ENCODE assay signal across 17 cellular contexts in the genomic region with DNA sequence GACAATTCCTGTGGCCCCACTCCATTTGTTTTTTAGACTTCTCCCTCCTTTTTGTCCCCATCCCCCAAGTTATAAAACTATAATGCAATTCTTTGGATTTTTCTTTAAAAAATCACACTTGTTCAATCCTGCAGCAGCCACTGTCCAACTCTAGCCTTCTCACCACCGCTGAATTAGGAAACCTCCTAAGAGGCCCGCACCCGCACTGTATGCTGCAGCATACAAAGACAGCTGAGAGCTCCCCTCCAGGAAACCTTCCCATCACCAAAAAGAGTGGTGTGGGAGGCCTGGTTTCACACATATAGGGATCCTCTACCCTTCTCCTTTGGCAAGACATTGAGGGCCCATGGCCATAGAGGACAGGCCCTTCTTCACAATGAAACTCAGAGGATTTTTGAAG. TPM values are rescaled to one million over a fixed set of nuclear protein-coding genes. Genes with fewer than 3 reads are reported as not detected.
A peak's percentile ranks its signal among the peaks of the same experiment; 100 is the strongest.
DNase-seq lines count a peak whose midpoint lies in the region; ATAC-seq, FAIRE-seq and TF ChIP-seq lines count a peak whose summit lies in the region.
"Had no signal": no experiment of that assay in that cellular context is flagged by ENCODE, and none has a peak within 500 bp of the region (broad histone marks: within the 10 kb centered on the region; RNA-seq: fewer than 3 reads in every experiment).

No MANE protein-coding gene starts in this region.

- TF ChIP-seq CTCF in MCF 10A (IDR thresholded peaks at IDR 0.05; ENCODE audit: unreplicated experiment) (no peak), mammary epithelial cell (conservative IDR thresholded peaks at IDR 0.05 in 1 of 2, IDR thresholded peaks at IDR 0.05 in 1 of 2; ENCODE audit: extremely low read depth in 1 of 2, insufficient read depth in 1 of 2, low read depth in 1 of 2, low read length in 2 of 2) (no peak), K562 (IDR thresholded peaks at IDR 0.05 in 2 of 3, conservative IDR thresholded peaks at IDR 0.05 in 1 of 3; ENCODE audit: insufficient read depth in 2 of 3, low read depth in 1 of 3, low read length in 3 of 3) (no peak), suprapubic skin (IDR thresholded peaks at IDR 0.05) (no peak)

- H3K4me1 ChIP-seq in mammary epithelial cell (ENCODE audit: insufficient read depth, low read length) (peaks cover 36% of the 10 kb centered on the region), K562 (replicated peaks in 1 of 2; ENCODE audit: control insufficient read depth in 2 of 2, insufficient read depth in 2 of 2, low read length in 2 of 2) (peaks cover 42 to 61% of the 10 kb centered on the region in 2 experiments; a peak in 4 of 5 replicates), suprapubic skin (peaks cover 61% of the 10 kb centered on the region)

- H3K27ac ChIP-seq in mammary epithelial cell (ENCODE audit: insufficient read depth, low read depth, low read length): no peak overlapping the region
- H3K27ac ChIP-seq in K562 (ENCODE audit: extremely low read depth, low read depth, low read length): peak overlapping the region; percentile 79
- no peak overlapping the region for H3K27ac ChIP-seq in suprapubic skin

- TF ChIP-seq POLR2A in K562 (conservative IDR thresholded peaks at IDR 0.05) (no peak), suprapubic skin (IDR thresholded peaks at IDR 0.05) (no peak)

- intact Hi-C loops in MCF 10A (cut with micrococcal nuclease) (no loop called here), mammary epithelial cell (cut with micrococcal nuclease) (no loop called here), K562 (cut with micrococcal nuclease) (loop anchor here (5.0 kb wide), 1 partner anchor 68 kb away; no protein-coding TSS in a partner anchor)

- H3K9me1 ChIP-seq in K562 (ENCODE audit: control insufficient read depth, insufficient read depth, low read length): no peaks in the 10 kb centered on the region

- H4K20me1 ChIP-seq in mammary epithelial cell (ENCODE audit: insufficient read depth, low read length) (no peaks in the 10 kb centered on the region), K562 (replicated peaks; ENCODE audit: control insufficient read depth, insufficient read depth, low read length) (no peaks in the 10 kb centered on the region)

- H3K4me2 ChIP-seq in mammary epithelial cell (ENCODE audit: insufficient read depth, low read depth, low read length) (no peak overlapping the region), K562 (ENCODE audit: insufficient read depth, low read length) (peak overlapping the region; percentile 95)

- H3K9me3 ChIP-seq in mammary epithelial cell (replicated peaks; ENCODE audit: insufficient read depth, low read length) (no peaks in the 10 kb centered on the region), K562 (replicated peaks; ENCODE audit: control insufficient read depth, insufficient read depth, low read depth, low read length) (no peaks in the 10 kb centered on the region), suprapubic skin (no peaks in the 10 kb centered on the region)
- H3K9me3 ChIP-seq: BE2C had no signal

- H3K79me2 ChIP-seq in mammary epithelial cell (ENCODE audit: insufficient read depth, low read length) (peaks cover 20% of the 10 kb centered on the region), K562 (ENCODE audit: control insufficient read depth, insufficient read depth, low read length) (peaks cover 46% of the 10 kb centered on the region)

- H3K27ac Mint-ChIP-seq in MCF 10A (ENCODE audit: low read depth, unreplicated experiment) (no peak overlapping the region), memory B cell (peak overlapping the region; percentile 49)
- no peak overlapping the region for H3K27ac Mint-ChIP-seq in stimulated activated naive CD8-positive, alpha-beta T cell treated with anti-CD3 and anti-CD28 coated beads, Interleukin-15, amount 100 ng/mL, for 72 hours

- H3K36me3 Mint-ChIP-seq in MCF 10A (ENCODE audit: insufficient read depth, unreplicated experiment) (peaks cover 52% of the 10 kb centered on the region), memory B cell (peaks cover 20% of the 10 kb centered on the region)

- no TSS peak for BruUV-seq in MCF 10A (replicated peaks; lab: Mats Ljungman, UMichigan)
- no TSS peak for BruUV-seq in mammary epithelial cell (replicated peaks; lab: Mats Ljungman, UMichigan)
- TSS peak; percentile 52 for BruUV-seq in K562 (replicated peaks; lab: Mats Ljungman, UMichigan)

- H3K9me3 Mint-ChIP-seq in MCF 10A (ENCODE audit: unreplicated experiment): no peaks in the 10 kb centered on the region
- H3K9me3 Mint-ChIP-seq in memory B cell: no peaks in the 10 kb centered on the region
- no peaks in the 10 kb centered on the region for H3K9me3 Mint-ChIP-seq in stimulated activated naive CD8-positive, alpha-beta T cell treated with anti-CD3 and anti-CD28 coated beads, Interleukin-15, amount 100 ng/mL, for 72 hours

- peak overlapping the region; percentile 88 for H3K4me3 Mint-ChIP-seq in MCF 10A (ENCODE audit: unreplicated experiment)
- peak overlapping the region; percentile 66 for H3K4me3 Mint-ChIP-seq in memory B cell
- peak overlapping the region; percentile 47 to 87 for H3K4me3 Mint-ChIP-seq in stimulated activated naive CD8-positive, alpha-beta T cell treated with anti-CD3 and anti-CD28 coated beads, Interleukin-15, amount 100 ng/mL, for 72 hours

- H3K36me3 ChIP-seq in mammary epithelial cell (ENCODE audit: insufficient read depth, low read length) (peaks cover 11% of the 10 kb centered on the region), K562 (ENCODE audit: control insufficient read depth, insufficient read depth, low read length) (peaks cover 13% of the 10 kb centered on the region; the same call in 2 of the 3 replicates), suprapubic skin (peaks cover 16% of the 10 kb centered on the region)

- CTCF ChIA-PET in MCF 10A (lab: Yijun Ruan, JAX): interaction anchor here (1.0 to 4.5 kb wide), 2 partner anchors 21 to 83 kb away, joined by 4 to 22 read pairs; no protein-coding TSS in a partner anchor
- CTCF ChIA-PET in mammary epithelial cell (lab: Charles Lee; ENCODE audit: low non-redundant PET): no interaction called here
- CTCF ChIA-PET in K562 (lab: Yijun Ruan, JAX; ENCODE audit: low intra/inter-chr PET ratio): no interaction called here

- H3K4me3 ChIP-seq in mammary epithelial cell (replicated peaks in 1 of 3; ENCODE audit: insufficient read depth in 1 of 3, low read depth in 2 of 3, low read length in 3 of 3) (no peak overlapping the region), K562 (peak overlapping the region; percentile 40; the same call in 1 of the 2 replicates), suprapubic skin (no peak overlapping the region)

- POLR2A ChIA-PET in MCF 10A (lab: Yijun Ruan, JAX): interaction anchor here (0.6 to 8.6 kb wide), 3 partner anchors 25 to 327 kb away, joined by 3 to 135 read pairs (median 3); a partner anchor contains a TSS
- POLR2A ChIA-PET in K562 (lab: Yijun Ruan, JAX): interaction anchor here (0.6 to 1.6 kb wide), 8 partner anchors 9 to 105 kb away, joined by 3 to 6 read pairs (median 4); no protein-coding TSS in a partner anchor

- no peak overlapping the region for H3K9ac ChIP-seq in mammary epithelial cell (ENCODE audit: insufficient read depth, low read length)
- H3K9ac ChIP-seq in K562 (ENCODE audit: insufficient read depth in 1 of 2, low read depth in 2 of 2, low read length in 2 of 2): peak overlapping the region; percentile 38 to 87; a peak in 3 of 4 replicates

- WGBS in mammary epithelial cell (ENCODE audit: low coverage, missing lambda C conversion rate): 90% methylated on average over 3 of the region's 3 CpGs
- 38% methylated on average over 3 of the region's 3 CpGs for WGBS in K562 (ENCODE audit: insufficient coverage, low coverage, missing lambda C conversion rate)
- 94% methylated on average over 3 of the region's 3 CpGs for WGBS in suprapubic skin

- dilution Hi-C loops in mammary epithelial cell (cut with HindIII; ENCODE audit: low sequenced_read_pairs): no loop called here

- no peaks in the 10 kb centered on the region for H3K27me3 ChIP-seq in mammary epithelial cell (ENCODE audit: insufficient read depth, low read length)
- H3K27me3 ChIP-seq in K562 (ENCODE audit: control insufficient read depth in 2 of 2, insufficient read depth in 2 of 2, low read length in 2 of 2): no peaks in the 10 kb centered on the region
- peaks cover 40% of the 10 kb centered on the region for H3K27me3 ChIP-seq in suprapubic skin
- H3K27me3 ChIP-seq: BE2C had no signal

- H2AFZ ChIP-seq in mammary epithelial cell (ENCODE audit: low read depth, low read length) (no peak overlapping the region), K562 (ENCODE audit: low read depth, low read length) (no peak overlapping the region)

- TF ChIP-seq EP300 in K562 (IDR thresholded peaks at IDR 0.05; ENCODE audit: low read length): no peak
- TF ChIP-seq EP300 in suprapubic skin (IDR thresholded peaks at IDR 0.05): no peak

- in situ Hi-C loops in mammary epithelial cell (cut with MboI; ENCODE audit: low sequenced_read_pairs in 2 of 2) (no loop called here), K562 (cut with MboI) (no loop called here)

- H3K4me1 Mint-ChIP-seq in MCF 10A (ENCODE audit: insufficient read depth, unreplicated experiment) (peaks cover 28% of the 10 kb centered on the region), memory B cell (peaks cover 27% of the 10 kb centered on the region)
- peaks cover 67% of the 10 kb centered on the region for H3K4me1 Mint-ChIP-seq in stimulated activated naive CD8-positive, alpha-beta T cell treated with anti-CD3 and anti-CD28 coated beads, Interleukin-15, amount 100 ng/mL, for 72 hours

- no peak for DNase-seq in MCF 10A (ENCODE audit: unreplicated experiment)
- no peak for DNase-seq in mammary epithelial cell
- DNase-seq in K562 (ENCODE audit: extremely low read depth in 1 of 4, low spot score in 3 of 4): peak in 1 of 4 experiments; percentile 34
- no peak for DNase-seq in memory B cell (ENCODE audit: low spot score in 2 of 2)
- DNase-seq in stimulated activated naive CD8-positive, alpha-beta T cell treated with anti-CD3 and anti-CD28 coated beads, Interleukin-15, amount 100 ng/mL, for 72 hours: no peak
- DNase-seq in suprapubic skin (ENCODE audit: low spot score in 2 of 2): no peak
- DNase-seq: activated CD4-positive, CD25-positive, alpha-beta regulatory T cell; activated effector memory CD4-positive, alpha-beta T cell treated with anti-CD3 and anti-CD28 coated beads, Interleukin-2, amount 50 U/mL, for 16 hours; BE2C; left colon; NCI-H2081; NCI-H774; occipital lobe; SHP77 treated with DMSO at 0.1 percent for 48 hours had no signal

- FAIRE-seq in K562 (lab: Jason Lieb, UNC): no peak
- FAIRE-seq: G401.6 had no signal

- H3K27me3 Mint-ChIP-seq in MCF 10A (ENCODE audit: insufficient read depth, unreplicated experiment) (no peaks in the 10 kb centered on the region), memory B cell (peaks cover 15% of the 10 kb centered on the region)
- H3K27me3 Mint-ChIP-seq in stimulated activated naive CD8-positive, alpha-beta T cell treated with anti-CD3 and anti-CD28 coated beads, Interleukin-15, amount 100 ng/mL, for 72 hours: peaks cover 65% of the 10 kb centered on the region

- ATAC-seq in K562: no peak
- no peak for ATAC-seq in memory B cell (ENCODE audit: low read depth)
- ATAC-seq in stimulated activated naive CD8-positive, alpha-beta T cell treated with anti-CD3 and anti-CD28 coated beads, Interleukin-15, amount 100 ng/mL, for 72 hours: no peak
- ATAC-seq in HG02763 (IDR thresholded peaks at IDR 0.05; ENCODE audit: unreplicated experiment): no peak
- no peak for ATAC-seq in HG03442 (IDR thresholded peaks at IDR 0.05; ENCODE audit: unreplicated experiment)
- ATAC-seq: left colon had no signal

- no peak for TF ChIP-seq RAD21 in K562 (CRISPR knock-in tag; conservative IDR thresholded peaks at IDR 0.05 in 1 of 2, IDR thresholded peaks at IDR 0.05 in 1 of 2)

RNA-seq across cellular contexts. Expression of a gene that starts 2.9 kb away (rescaled TPM):
- total RNA-seq in MCF 10A (2022) (37.5 and 41.6 TPM in 2 replicates), mammary epithelial cell (10 to 100 TPM; 20.0 to 35.4 TPM), K562 (2014; rRNA removed) (20.3 and 28.5 TPM in 2 replicates), K562 (2014; rRNA removed; fragmentation: Illumina TruSeq; extraction: Trizol) (22.5 and 25.1 TPM in 2 replicates), K562 (2015; rRNA removed; fragmentation: Illumina TruSeq; extraction: Trizol) (25.9 and 31.2 TPM in 2 replicates), K562 (2021) (27.3 and 33.6 TPM in 2 replicates), suprapubic skin (10 to 100 TPM; 15.6 to 77.0 (median 19.7) TPM)
- polyA plus RNA-seq in mammary epithelial cell (32.8 TPM), K562 (2011; rRNA removed) (28.3 and 29.3 TPM in 2 replicates), K562 (2014; fragmentation: Illumina TruSeq; extraction: Trizol) (31.9 and 34.8 TPM in 2 replicates), K562 (2014; fragmentation: Nextera tagmentation; extraction: Ambion mirVana) (10 to 100 TPM; 45.3 to 45.7 TPM), K562 (2014; rRNA removed) (26.1 and 26.3 TPM in 2 replicates)
- 58.5 TPM for polyA minus RNA-seq in mammary epithelial cell
- 41.0 and 75.1 TPM in 2 replicates for total RNA-seq in K562 (2011; cell fraction: chromatin; rRNA removed; ENCODE audit: low replicate concordance)
- total RNA-seq in K562 (2011; cell fraction: nucleolus; rRNA removed): 49.2 and 62.0 TPM in 2 replicates
- total RNA-seq in K562 (2011; cell fraction: nucleoplasm; rRNA removed): 36.9 and 41.4 TPM in 2 replicates
- polyA plus RNA-seq in K562 (2011; cell fraction: cytosol; rRNA removed): 30.4 and 33.2 TPM in 2 replicates
- polyA plus RNA-seq in K562 (2011; cell fraction: nucleus; rRNA removed): 64.9 and 75.4 TPM in 2 replicates
- polyA plus RNA-seq in K562 (2012): 27.7 and 31.8 TPM in 2 replicates
- polyA minus RNA-seq in K562 (2011; rRNA and poly(A)+ RNA removed): 36.6 and 41.3 TPM in 2 replicates
- 22.0 and 27.9 TPM in 2 replicates for polyA minus RNA-seq in K562 (2011; cell fraction: cytosol; rRNA and poly(A)+ RNA removed)
- polyA minus RNA-seq in K562 (2011; cell fraction: nucleus; rRNA and poly(A)+ RNA removed): 19.7 and 30.2 TPM in 2 replicates

RNA-seq across cellular contexts. Expression of a gene that starts 5.2 kb away (rescaled TPM):
- total RNA-seq in MCF 10A (2022): not detected in 2 replicates
- total RNA-seq in mammary epithelial cell: not detected
- polyA plus RNA-seq in mammary epithelial cell: 0.10 TPM
- polyA minus RNA-seq in mammary epithelial cell: not detected
- total RNA-seq in K562 (2011; cell fraction: chromatin; rRNA removed; ENCODE audit: low replicate concordance): 3.0 and 5.3 TPM in 2 replicates
- 7.2 and 8.6 TPM in 2 replicates for total RNA-seq in K562 (2011; cell fraction: nucleolus; rRNA removed)
- 2.1 and 4.0 TPM in 2 replicates for total RNA-seq in K562 (2011; cell fraction: nucleoplasm; rRNA removed)
- total RNA-seq in K562 (2014; rRNA removed): 3.1 and 3.7 TPM in 2 replicates
- 0.38 and 0.40 TPM in 2 replicates for total RNA-seq in K562 (2014; rRNA removed; fragmentation: Illumina TruSeq; extraction: Trizol)
- 2.5 and 2.6 TPM in 2 replicates for total RNA-seq in K562 (2015; rRNA removed; fragmentation: Illumina TruSeq; extraction: Trizol)
- 5.5 and 6.2 TPM in 2 replicates for total RNA-seq in K562 (2021)
- 0.93 and 1.1 TPM in 2 replicates for polyA plus RNA-seq in K562 (2011; rRNA removed)
- 1.2 and 4.6 TPM in 2 replicates for polyA plus RNA-seq in K562 (2011; cell fraction: cytosol; rRNA removed)
- 3.0 and 7.5 TPM in 2 replicates for polyA plus RNA-seq in K562 (2011; cell fraction: nucleus; rRNA removed)
- 2.9 and 7.7 TPM in 2 replicates for polyA plus RNA-seq in K562 (2012)
- polyA plus RNA-seq in K562 (2014; fragmentation: Illumina TruSeq; extraction: Trizol): 1.00 and 1.5 TPM in 2 replicates
- polyA plus RNA-seq in K562 (2014; fragmentation: Nextera tagmentation; extraction: Ambion mirVana): under 1 TPM in 1 of 2 experiments, not detected in 1; 0.39 TPM
- polyA plus RNA-seq in K562 (2014; rRNA removed): 3.9 and 4.2 TPM in 2 replicates
- 0.18 and 0.42 TPM in 2 replicates for polyA minus RNA-seq in K562 (2011; rRNA and poly(A)+ RNA removed)
- polyA minus RNA-seq in K562 (2011; cell fraction: cytosol; rRNA and poly(A)+ RNA removed): 2.0 TPM in 1 of 2 replicates, not detected in the other
- 8.6 and 9.3 TPM in 2 replicates for polyA minus RNA-seq in K562 (2011; cell fraction: nucleus; rRNA and poly(A)+ RNA removed)
- 1 to 10 TPM in 1 of 4 donors, not detected in 3; 1.2 TPM for total RNA-seq in suprapubic skin
- total RNA-seq: occipital lobe had no signal

RNA-seq across cellular contexts. Expression of a gene that starts 9.7 kb away (rescaled TPM):
- not detected in 2 replicates for total RNA-seq in MCF 10A (2022)
- under 1 TPM in 1 of 2 donors, not detected in 1; 0.33 TPM for total RNA-seq in mammary epithelial cell
- polyA plus RNA-seq in mammary epithelial cell: 0.05 TPM
- polyA minus RNA-seq in mammary epithelial cell: not detected
- total RNA-seq in K562 (2011; cell fraction: chromatin; rRNA removed; ENCODE audit: low replicate concordance): not detected in 2 replicates
- total RNA-seq in K562 (2011; cell fraction: nucleolus; rRNA removed): not detected in 2 replicates
- not detected in 2 replicates for total RNA-seq in K562 (2011; cell fraction: nucleoplasm; rRNA removed)
- total RNA-seq in K562 (2014; rRNA removed): not detected in 2 replicates
- not detected in 2 replicates for total RNA-seq in K562 (2014; rRNA removed; fragmentation: Illumina TruSeq; extraction: Trizol)
- total RNA-seq in K562 (2015; rRNA removed; fragmentation: Illumina TruSeq; extraction: Trizol): not detected in 2 replicates
- total RNA-seq in K562 (2021): not detected in 2 replicates
- not detected in 2 replicates for polyA plus RNA-seq in K562 (2011; rRNA removed)
- polyA plus RNA-seq in K562 (2011; cell fraction: cytosol; rRNA removed): not detected in 2 replicates
- polyA plus RNA-seq in K562 (2011; cell fraction: nucleus; rRNA removed): not detected in 2 replicates
- polyA plus RNA-seq in K562 (2012): 0.12 TPM in 1 of 2 replicates, not detected in the other
- polyA plus RNA-seq in K562 (2014; fragmentation: Illumina TruSeq; extraction: Trizol): not detected in 2 replicates
- not detected for polyA plus RNA-seq in K562 (2014; fragmentation: Nextera tagmentation; extraction: Ambion mirVana)
- polyA plus RNA-seq in K562 (2014; rRNA removed): not detected in 2 replicates
- not detected in 2 replicates for polyA minus RNA-seq in K562 (2011; rRNA and poly(A)+ RNA removed)
- not detected in 2 replicates for polyA minus RNA-seq in K562 (2011; cell fraction: cytosol; rRNA and poly(A)+ RNA removed)
- polyA minus RNA-seq in K562 (2011; cell fraction: nucleus; rRNA and poly(A)+ RNA removed): not detected in 2 replicates
- total RNA-seq in suprapubic skin: under 1 TPM in 1 of 4 donors, not detected in 3; 0.56 TPM
- total RNA-seq: occipital lobe had no signal

RNA-seq across cellular contexts. Expression of a gene that starts 21.4 kb away (rescaled TPM):
- total RNA-seq in MCF 10A (2022) (4.3 and 4.7 TPM in 2 replicates), mammary epithelial cell (1 to 10 TPM in 1 of 2 donors, under 1 TPM in 1; 0.83 to 5.2 TPM), K562 (2014; rRNA removed) (0.73 TPM in 1 of 2 replicates, not detected in the other), K562 (2014; rRNA removed; fragmentation: Illumina TruSeq; extraction: Trizol) (0.06 and 0.11 TPM in 2 replicates), K562 (2015; rRNA removed; fragmentation: Illumina TruSeq; extraction: Trizol) (0.30 and 0.33 TPM in 2 replicates), K562 (2021) (0.29 and 0.38 TPM in 2 replicates), suprapubic skin (10 to 100 TPM in 1 of 4 donors, 1 to 10 TPM in 3; 2.7 to 12.8 (median 6.4) TPM)
- polyA plus RNA-seq in mammary epithelial cell (3.4 TPM), K562 (2011; rRNA removed) (0.18 and 0.46 TPM in 2 replicates), K562 (2014; fragmentation: Illumina TruSeq; extraction: Trizol) (0.18 TPM in 2 replicates), K562 (2014; fragmentation: Nextera tagmentation; extraction: Ambion mirVana) (under 1 TPM; 0.04 to 0.08 TPM), K562 (2014; rRNA removed) (0.05 and 0.21 TPM in 2 replicates)
- polyA minus RNA-seq in mammary epithelial cell: not detected
- 2.8 and 6.5 TPM in 2 replicates for total RNA-seq in K562 (2011; cell fraction: chromatin; rRNA removed; ENCODE audit: low replicate concordance)
- 1.7 and 2.1 TPM in 2 replicates for total RNA-seq in K562 (2011; cell fraction: nucleolus; rRNA removed)
- 1.7 and 2.0 TPM in 2 replicates for total RNA-seq in K562 (2011; cell fraction: nucleoplasm; rRNA removed)
- polyA plus RNA-seq in K562 (2011; cell fraction: cytosol; rRNA removed): 0.03 and 0.24 TPM in 2 replicates
- polyA plus RNA-seq in K562 (2011; cell fraction: nucleus; rRNA removed): 3.1 and 4.0 TPM in 2 replicates
- 0.18 and 0.25 TPM in 2 replicates for polyA plus RNA-seq in K562 (2012)
- not detected in 2 replicates for polyA minus RNA-seq in K562 (2011; rRNA and poly(A)+ RNA removed)
- polyA minus RNA-seq in K562 (2011; cell fraction: cytosol; rRNA and poly(A)+ RNA removed): not detected in 2 replicates
- polyA minus RNA-seq in K562 (2011; cell fraction: nucleus; rRNA and poly(A)+ RNA removed): 0.54 and 1.3 TPM in 2 replicates
- total RNA-seq: occipital lobe had no signal

RNA-seq across cellular contexts. Expression of a gene that starts 21.7 kb away (rescaled TPM):
- total RNA-seq in MCF 10A (2022) (17.6 and 18.1 TPM in 2 replicates), mammary epithelial cell (10 to 100 TPM; 11.5 to 22.0 TPM), K562 (2014; rRNA removed) (13.1 and 18.7 TPM in 2 replicates), K562 (2014; rRNA removed; fragmentation: Illumina TruSeq; extraction: Trizol) (8.6 and 11.6 TPM in 2 replicates), K562 (2015; rRNA removed; fragmentation: Illumina TruSeq; extraction: Trizol) (15.6 and 15.9 TPM in 2 replicates), K562 (2021) (23.9 and 26.5 TPM in 2 replicates), suprapubic skin (10 to 100 TPM; 20.4 to 45.5 (median 27.4) TPM)
- polyA plus RNA-seq in mammary epithelial cell (17.6 TPM), K562 (2011; rRNA removed) (18.4 and 19.0 TPM in 2 replicates), K562 (2014; fragmentation: Illumina TruSeq; extraction: Trizol) (22.9 and 27.3 TPM in 2 replicates), K562 (2014; fragmentation: Nextera tagmentation; extraction: Ambion mirVana) (1 to 10 TPM; 4.7 to 5.0 TPM), K562 (2014; rRNA removed) (30.5 and 30.9 TPM in 2 replicates)
- 15.0 TPM for polyA minus RNA-seq in mammary epithelial cell
- 53.4 and 102 TPM in 2 replicates for total RNA-seq in K562 (2011; cell fraction: chromatin; rRNA removed; ENCODE audit: low replicate concordance)
- total RNA-seq in K562 (2011; cell fraction: nucleolus; rRNA removed): 58.8 and 59.9 TPM in 2 replicates
- total RNA-seq in K562 (2011; cell fraction: nucleoplasm; rRNA removed): 58.1 and 70.2 TPM in 2 replicates
- polyA plus RNA-seq in K562 (2011; cell fraction: cytosol; rRNA removed): 13.2 and 23.0 TPM in 2 replicates
- polyA plus RNA-seq in K562 (2011; cell fraction: nucleus; rRNA removed): 111 and 155 TPM in 2 replicates
- polyA plus RNA-seq in K562 (2012): 19.9 and 29.5 TPM in 2 replicates
- polyA minus RNA-seq in K562 (2011; rRNA and poly(A)+ RNA removed): 7.8 and 11.2 TPM in 2 replicates
- 7.1 and 9.6 TPM in 2 replicates for polyA minus RNA-seq in K562 (2011; cell fraction: cytosol; rRNA and poly(A)+ RNA removed)
- 26.1 and 29.9 TPM in 2 replicates for polyA minus RNA-seq in K562 (2011; cell fraction: nucleus; rRNA and poly(A)+ RNA removed)
